Comparison of ENCODE assay signal across 1 cellular context in the genomic region with DNA sequence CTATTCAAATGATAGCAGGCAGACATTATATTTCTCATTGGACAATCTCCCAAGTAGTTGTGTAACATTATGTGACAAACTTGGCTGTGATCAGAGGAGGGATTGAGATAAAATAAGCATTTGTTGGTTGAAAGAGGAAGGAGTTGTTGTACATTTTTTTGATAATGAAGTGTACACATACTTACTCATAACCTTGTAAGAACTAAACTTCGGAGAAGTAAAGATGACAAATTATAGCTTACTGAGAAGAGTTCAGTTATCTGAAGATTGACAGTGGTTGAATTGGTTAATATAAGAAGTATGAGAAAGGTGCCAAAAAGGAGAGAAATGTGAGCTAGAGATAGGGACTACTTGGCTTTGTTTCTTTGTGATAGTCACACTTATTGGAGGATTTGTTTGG.
TF ChIP-seq lines count a peak whose summit lies in the region.

No MANE protein-coding gene starts in this region.

TF ChIP-seq in A549, 52 proteins besides CTCF, POLR2A, EP300 and RAD21 (continued from another document):
- TF ChIP-seq HES2 (IDR thresholded peaks at IDR 0.05), result no peak
- TF ChIP-seq POLR2AphosphoS2 (conservative IDR thresholded peaks at IDR 0.05; ENCODE audit: low read length), result no peak
- TF ChIP-seq ZFP36 (IDR thresholded peaks at IDR 0.05; ENCODE audit: borderline replicate concordance, partially characterized antibody), result no peak
- TF ChIP-seq HDAC2 (IDR thresholded peaks at IDR 0.05), result no peak
TF ChIP-seq in A549: peak in this region for 0.
